In genomic region chr3:172315401-172316091, GRCh38 we compare ENCODE assay signal across 11 cellular contexts.
DNase-seq lines count a peak whose midpoint lies in the region; ATAC-seq and TF ChIP-seq lines count a peak whose summit lies in the region.
"Had no signal": no experiment of that assay in that cellular context is flagged by ENCODE, and none has a peak within 500 bp of the region (broad histone marks: within the 10 kb centered on the region; RNA-seq: fewer than 3 reads in every experiment).

No MANE protein-coding gene starts in this region.

- H3K9me3 ChIP-seq in CD8-positive, alpha-beta memory T cell (ENCODE audit: low read length), result no peaks in the 10 kb centered on the region

- no peak for DNase-seq in CD14-positive monocyte (ENCODE audit: low spot score)
- peak; percentile 64 for DNase-seq in MV-4-11 (lab: John Stamatoyannopoulos, UW)
- DNase-seq in chondrocyte (ENCODE audit: low spot score), result no peak
- no peak for DNase-seq in mesothelial cell of epicardium (ENCODE audit: low spot score in 2 of 2, unreplicated experiment in 2 of 2)
- no peak for DNase-seq in CD8-positive, alpha-beta memory T cell
- no peak for DNase-seq in NCI-H1694 treated with DMSO at 0.1 percent for 48 hours (lab: John Stamatoyannopoulos, UW)
- DNase-seq: activated naive CD8-positive, alpha-beta T cell treated with anti-CD3 and anti-CD28 coated beads, Interleukin-2, amount 10 ng/mL, durations not matched to agents 7 days and 5 days had no signal

- peaks cover 0 to 3% (median 0%) of the 10 kb centered on the region in 7 donors for H3K9me3 Mint-ChIP-seq in CD14-positive monocyte
- no peaks in the 10 kb centered on the region for H3K9me3 Mint-ChIP-seq in chondrocyte (ENCODE audit: low read depth)
- no peaks in the 10 kb centered on the region for H3K9me3 Mint-ChIP-seq in mesothelial cell of epicardium
- no peaks in the 10 kb centered on the region for H3K9me3 Mint-ChIP-seq in CD8-positive, alpha-beta memory T cell
- H3K9me3 Mint-ChIP-seq: activated naive CD8-positive, alpha-beta T cell treated with anti-CD3 and anti-CD28 coated beads, Interleukin-2, amount 10 ng/mL, durations not matched to agents 7 days and 5 days; stimulated activated naive CD8-positive, alpha-beta T cell treated with anti-CD3 and anti-CD28 coated beads, Interleukin-15, Interleukin-2, amounts not matched to agents 100 ng/mL and 50 ng/mL, for 24 hours had no signal

- H3K27me3 Mint-ChIP-seq in CD14-positive monocyte (ENCODE audit: low read depth in 3 of 3) (peaks cover 0 to 1% (median 0%) of the 10 kb centered on the region in 3 donors), chondrocyte (ENCODE audit: low read depth) (no peaks in the 10 kb centered on the region), mesothelial cell of epicardium (ENCODE audit: low read depth) (no peaks in the 10 kb centered on the region)
- H3K27me3 Mint-ChIP-seq in CD8-positive, alpha-beta memory T cell, result peaks cover 0 to 1% of the 10 kb centered on the region in 2 donors
- H3K27me3 Mint-ChIP-seq: activated naive CD8-positive, alpha-beta T cell treated with anti-CD3 and anti-CD28 coated beads, Interleukin-2, amount 10 ng/mL, durations not matched to agents 7 days and 5 days; stimulated activated naive CD8-positive, alpha-beta T cell treated with anti-CD3 and anti-CD28 coated beads, Interleukin-15, Interleukin-2, amounts not matched to agents 100 ng/mL and 50 ng/mL, for 24 hours had no signal

- peaks cover 16% of the 10 kb centered on the region for H3K4me1 Mint-ChIP-seq in CD14-positive monocyte
- H3K4me1 Mint-ChIP-seq in chondrocyte (ENCODE audit: low read depth), result peaks cover 92% of the 10 kb centered on the region
- peaks cover 25% of the 10 kb centered on the region for H3K4me1 Mint-ChIP-seq in mesothelial cell of epicardium
- H3K4me1 Mint-ChIP-seq in CD8-positive, alpha-beta memory T cell, result no peaks in the 10 kb centered on the region

- no peak overlapping the region for H3K27ac ChIP-seq in CD8-positive, alpha-beta memory T cell (ENCODE audit: low read depth, low read length)

- no peak overlapping the region for H3K4me3 Mint-ChIP-seq in CD14-positive monocyte
- H3K4me3 Mint-ChIP-seq in chondrocyte (ENCODE audit: unreplicated experiment), result no peak overlapping the region
- H3K4me3 Mint-ChIP-seq in mesothelial cell of epicardium, result no peak overlapping the region
- no peak overlapping the region for H3K4me3 Mint-ChIP-seq in CD8-positive, alpha-beta memory T cell
- H3K4me3 Mint-ChIP-seq: activated naive CD8-positive, alpha-beta T cell treated with anti-CD3 and anti-CD28 coated beads, Interleukin-2, amount 10 ng/mL, durations not matched to agents 7 days and 5 days; stimulated activated naive CD8-positive, alpha-beta T cell treated with anti-CD3 and anti-CD28 coated beads, Interleukin-15, Interleukin-2, amounts not matched to agents 100 ng/mL and 50 ng/mL, for 24 hours had no signal

- POLR2A ChIA-PET in CD8-positive, alpha-beta memory T cell (lab: Charles Lee), result no interaction called here

- peak overlapping the region in 5 of 7 donors; percentile 28 to 81 (median 59) for H3K27ac Mint-ChIP-seq in CD14-positive monocyte
- H3K27ac Mint-ChIP-seq in chondrocyte (ENCODE audit: unreplicated experiment), result peak overlapping the region; percentile 83
- H3K27ac Mint-ChIP-seq in mesothelial cell of epicardium, result peak overlapping the region; percentile 39
- no peak overlapping the region for H3K27ac Mint-ChIP-seq in CD8-positive, alpha-beta memory T cell
- H3K27ac Mint-ChIP-seq: activated naive CD8-positive, alpha-beta T cell treated with anti-CD3 and anti-CD28 coated beads, Interleukin-2, amount 10 ng/mL, durations not matched to agents 7 days and 5 days; stimulated activated naive CD8-positive, alpha-beta T cell treated with anti-CD3 and anti-CD28 coated beads, Interleukin-15, Interleukin-2, amounts not matched to agents 100 ng/mL and 50 ng/mL, for 24 hours had no signal

- no peak for TF ChIP-seq CTCF in CD14-positive monocyte (IDR thresholded peaks at IDR 0.05)
- no peak for TF ChIP-seq CTCF in chondrocyte (IDR thresholded peaks at IDR 0.05)
- TF ChIP-seq CTCF in mesothelial cell of epicardium (IDR thresholded peaks at IDR 0.05; ENCODE audit: unreplicated experiment), result no peak

- CTCF ChIA-PET in CD8-positive, alpha-beta memory T cell (lab: Charles Lee), result interaction anchor here (0.7 to 1.9 kb wide), 4 partner anchors 9 to 280 kb away, joined by 3 to 5 read pairs (median 4); no protein-coding TSS in a partner anchor

- H3K4me1 ChIP-seq in CD8-positive, alpha-beta memory T cell (ENCODE audit: insufficient read depth, low read length), result no peaks in the 10 kb centered on the region

- intact Hi-C loops in CD14-positive monocyte (cut with micrococcal nuclease), result no loop called here

- ATAC-seq in GM19351 (IDR thresholded peaks at IDR 0.05; ENCODE audit: unreplicated experiment), result no peak
- no peak for ATAC-seq in HG02610 (IDR thresholded peaks at IDR 0.05; ENCODE audit: unreplicated experiment)

- H3K36me3 ChIP-seq in CD8-positive, alpha-beta memory T cell (ENCODE audit: insufficient read depth, low read length), result peaks cover 6% of the 10 kb centered on the region

- no peak overlapping the region for H3K4me3 ChIP-seq in CD8-positive, alpha-beta memory T cell (ENCODE audit: low read length)
- H3K4me3 ChIP-seq: SJCRH30 had no signal

- H3K36me3 Mint-ChIP-seq in CD14-positive monocyte (peaks cover 58 to 86% of the 10 kb centered on the region in 2 donors), chondrocyte (ENCODE audit: low read depth) (peaks cover 43% of the 10 kb centered on the region), mesothelial cell of epicardium (peaks cover 51% of the 10 kb centered on the region)
- peaks cover 9 to 45% (median 10%) of the 10 kb centered on the region in 3 donors for H3K36me3 Mint-ChIP-seq in CD8-positive, alpha-beta memory T cell

- no peaks in the 10 kb centered on the region for H3K27me3 ChIP-seq in CD8-positive, alpha-beta memory T cell (ENCODE audit: insufficient read depth, low read length, poor library complexity, severe bottlenecking)
- H3K27me3 ChIP-seq: SJCRH30 had no signal

Comparison
In these comparisons a context has a peak if more than half of its experiments do, and no peak if none do; other contexts are left out.
1. H3K27ac Mint-ChIP-seq: peak in CD14-positive monocyte (5 of 7), chondrocyte (single experiment) and mesothelial cell of epicardium (single experiment); none in CD8-positive, alpha-beta memory T cell (0 of 8).